9 cellular contexts compared by ENCODE assay signal in the genomic region with DNA sequence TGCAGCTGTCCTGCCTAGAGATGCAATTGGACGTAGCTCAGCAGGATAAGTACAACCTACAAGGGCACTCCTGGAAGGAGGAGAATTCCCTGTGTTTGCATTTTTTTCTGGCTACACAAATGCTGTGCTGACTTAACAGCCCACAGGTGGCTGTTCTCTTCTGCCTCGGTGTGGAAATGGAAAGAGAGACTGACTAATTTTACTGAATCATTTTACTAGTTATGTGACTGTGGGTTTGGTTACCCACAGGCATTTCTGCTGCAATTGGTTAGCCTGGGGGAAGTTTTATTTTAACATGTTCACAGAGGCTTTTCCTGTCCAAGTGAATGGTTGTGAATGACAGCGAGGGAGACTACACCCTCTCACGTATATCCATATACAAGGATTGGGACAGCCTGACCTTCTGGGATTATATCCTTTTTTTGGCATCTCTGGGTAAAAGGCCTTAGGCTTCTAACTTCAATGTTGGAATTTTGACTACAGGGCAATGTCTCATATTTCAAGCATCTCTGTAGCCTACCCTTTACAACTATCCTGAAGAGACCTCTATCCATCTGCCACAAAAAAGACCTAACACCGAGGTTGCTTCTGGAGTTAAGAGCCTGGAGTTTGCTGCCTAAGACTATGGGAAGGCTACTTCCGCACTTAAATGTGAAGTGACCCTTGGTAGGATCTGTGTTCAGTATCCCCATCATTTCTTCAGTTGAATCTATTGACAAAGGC.
DNase-seq lines count a peak whose midpoint lies in the region; ATAC-seq and TF ChIP-seq lines count a peak whose summit lies in the region.
"Had no signal": no experiment of that assay in that cellular context is flagged by ENCODE, and none has a peak within 500 bp of the region (broad histone marks: within the 10 kb centered on the region; RNA-seq: fewer than 3 reads in every experiment).

No MANE protein-coding gene starts in this region.

- no peaks in the 10 kb centered on the region for H3K9me3 Mint-ChIP-seq in endothelial cell (ENCODE audit: unreplicated experiment)

- H3K36me3 Mint-ChIP-seq in endothelial cell (ENCODE audit: low read depth, unreplicated experiment): no peaks in the 10 kb centered on the region

- H3K4me3 Mint-ChIP-seq in endothelial cell (ENCODE audit: unreplicated experiment): no peak overlapping the region

- peak; percentile 75 for ATAC-seq in HG02870 (IDR thresholded peaks at IDR 0.05; ENCODE audit: unreplicated experiment)

- H3K27ac Mint-ChIP-seq in endothelial cell (ENCODE audit: unreplicated experiment): no peak overlapping the region

- peak; percentile 44 for DNase-seq in activated CD4-positive, alpha-beta T cell treated with anti-CD3 and anti-CD28 coated beads for 48 hours
- no peak for DNase-seq in activated CD4-positive, alpha-beta T cell treated with anti-CD3 and anti-CD28 coated beads for 1 hour
- DNase-seq in NOMO-1 treated with dmso at 0.1 percent for 144 hours (lab: John Stamatoyannopoulos, UW; ENCODE audit: unreplicated experiment) (peak; percentile 55), epithelial cell of prostate (ENCODE audit: low read depth, low spot score) (peak; percentile 90), cerebellar cortex (ENCODE audit: low spot score) (no peak), endothelial cell (ENCODE audit: low spot score) (no peak), GF-D8 (lab: John Stamatoyannopoulos, UW) (no peak)

- peak overlapping the region; percentile 53 for H3K27ac ChIP-seq in epithelial cell of prostate
- H3K27ac ChIP-seq: C4-2B had no signal

- no peaks in the 10 kb centered on the region for H3K4me1 Mint-ChIP-seq in endothelial cell (ENCODE audit: unreplicated experiment)

- TF ChIP-seq CTCF in endothelial cell (IDR thresholded peaks at IDR 0.05; ENCODE audit: unreplicated experiment): no peak

- no peaks in the 10 kb centered on the region for H3K27me3 Mint-ChIP-seq in endothelial cell (ENCODE audit: unreplicated experiment)

Comparison
In these comparisons a context has a peak if more than half of its experiments do, and no peak if none do; other contexts are left out.
1. DNase-seq: peak in activated CD4-positive, alpha-beta T cell treated with anti-CD3 and anti-CD28 coated beads for 48 hours (single experiment), NOMO-1 treated with dmso at 0.1 percent for 144 hours (single experiment) and epithelial cell of prostate (single experiment); none in activated CD4-positive, alpha-beta T cell treated with anti-CD3 and anti-CD28 coated beads for 1 hour (single experiment), cerebellar cortex (single experiment), endothelial cell (single experiment) and GF-D8 (single experiment).